ENCODE assay signal across 8 cellular contexts in the genomic region with DNA sequence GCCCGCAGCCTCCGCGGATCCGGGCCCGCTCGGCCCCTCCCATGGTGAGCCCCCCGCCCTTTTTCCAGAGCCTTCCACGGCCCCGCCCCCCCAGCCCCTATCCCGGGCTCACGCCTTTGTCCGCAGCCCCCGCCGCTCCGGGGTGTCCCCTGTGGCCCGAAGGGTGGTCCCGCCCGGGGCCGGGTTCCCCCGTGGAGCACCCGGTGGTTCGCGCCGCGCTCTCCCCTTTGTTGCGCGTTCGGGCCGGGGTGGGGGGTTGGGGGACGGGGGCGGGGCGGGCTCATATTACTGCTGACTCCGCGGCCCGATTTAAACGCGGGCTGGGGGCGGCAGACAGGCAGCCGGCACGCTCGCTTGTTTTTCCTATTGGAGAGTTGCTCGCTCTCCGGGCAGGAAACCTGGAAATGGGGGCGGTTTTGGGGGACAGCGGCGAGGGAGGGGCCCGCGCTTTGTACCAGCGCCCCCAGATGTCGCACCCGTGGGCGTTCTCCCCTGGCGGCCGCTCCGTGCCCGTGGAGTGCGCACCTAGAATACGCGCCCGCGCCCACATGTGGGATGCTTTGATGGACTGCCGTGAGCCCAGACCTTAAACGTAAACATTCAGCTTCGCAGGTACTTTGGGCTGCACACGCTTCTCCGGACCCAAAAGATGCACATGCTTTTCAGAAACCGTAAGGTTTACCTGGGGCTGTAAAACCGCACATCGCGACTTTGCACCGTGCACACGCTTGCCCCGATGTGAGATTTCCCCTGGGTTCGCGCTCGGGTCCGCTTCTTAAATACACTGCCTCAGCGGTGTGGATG. TPM values are rescaled to one million over a fixed set of nuclear protein-coding genes. Genes with fewer than 3 reads are reported as not detected.
A peak's percentile ranks its signal among the peaks of the same experiment; 100 is the strongest.
DNase-seq lines count a peak whose midpoint lies in the region; ATAC-seq and TF ChIP-seq lines count a peak whose summit lies in the region.

No MANE protein-coding gene starts in this region.

- TF ChIP-seq POLR2A in Peyer's patch (IDR thresholded peaks at IDR 0.05) (no peak), right lobe of liver (IDR thresholded peaks at IDR 0.05) (no peak)

- intact Hi-C loops in right lobe of liver (cut with DNase I): no loop called here

- ATAC-seq in GM21737 (IDR thresholded peaks at IDR 0.05; ENCODE audit: unreplicated experiment): peak; percentile 5
- peak; percentile 0 to 5 (median 4) for ATAC-seq in right lobe of liver
- no peak for ATAC-seq in GM21619 (IDR thresholded peaks at IDR 0.05; ENCODE audit: unreplicated experiment)

- TF ChIP-seq CTCF in AG09309 (IDR thresholded peaks at IDR 0.05; ENCODE audit: control insufficient read depth, insufficient read depth, low read depth, low read length, missing control alignments) (no peak), Peyer's patch (IDR thresholded peaks at IDR 0.05) (no peak), cardiac fibroblast (IDR thresholded peaks at IDR 0.05; ENCODE audit: low read depth, low read length) (no peak), right lobe of liver (IDR thresholded peaks at IDR 0.05) (no peak)

- H3K27me3 ChIP-seq in Peyer's patch (no peaks in the 10 kb centered on the region), right lobe of liver (no peaks in the 10 kb centered on the region)

- H3K36me3 ChIP-seq in Peyer's patch (peaks cover 0 to 21% (median 0%) of the 10 kb centered on the region in 3 donors), right lobe of liver (peaks cover 0 to 10% (median 0%) of the 10 kb centered on the region in 4 donors)

- WGBS in right lobe of liver (ENCODE audit: insufficient coverage, low coverage, low lambda C conversion rate, missing lambda C conversion rate): 3% methylated on average over 11 of the region's 78 CpGs

- peak overlapping the region; percentile 87 for H3K4me3 ChIP-seq in AG09309 (ENCODE audit: control insufficient read depth, low read depth, low read length)
- H3K4me3 ChIP-seq in Peyer's patch: peak overlapping the region; percentile 91 to 98 (median 96)
- peak overlapping the region; percentile 85 to 88 for H3K4me3 ChIP-seq in cardiac fibroblast (replicated peaks in 1 of 2; ENCODE audit: low read depth in 2 of 2, low read length in 2 of 2)
- peak overlapping the region; percentile 55 to 98 (median 91) for H3K4me3 ChIP-seq in right lobe of liver

- peaks cover 0 to 17% (median 9%) of the 10 kb centered on the region in 4 donors for H3K4me1 ChIP-seq in Peyer's patch
- peaks cover 0 to 22% (median 6%) of the 10 kb centered on the region in 4 donors for H3K4me1 ChIP-seq in right lobe of liver

- peak overlapping the region; percentile 95 to 100 (median 99) for H3K27ac ChIP-seq in Peyer's patch
- peak overlapping the region; percentile 98 to 100 (median 99) for H3K27ac ChIP-seq in right lobe of liver
- peak overlapping the region; percentile 100 for H3K27ac ChIP-seq in substantia nigra (ENCODE audit: low read depth, low read length, poor library complexity, severe bottlenecking)

- DNase-seq in AG09309 (ENCODE audit: low read depth): no peak
- DNase-seq in Peyer's patch: peak in 2 of 3 donors; percentile 45 to 55
- no peak for DNase-seq in cardiac fibroblast (ENCODE audit: low read depth in 2 of 2)
- DNase-seq in right lobe of liver: peak; percentile 51 to 64 (median 63)
- DNase-seq in substantia nigra (lab: John Stamatoyannopoulos, UW): peak in 18 of 49 donors; percentile 12 to 84 (median 32)
- DNase-seq in SKM-1 treated with dmso at 0.1 percent for 144 hours (lab: John Stamatoyannopoulos, UW; ENCODE audit: unreplicated experiment): no peak

- no peaks in the 10 kb centered on the region for H3K9me3 ChIP-seq in Peyer's patch
- H3K9me3 ChIP-seq in right lobe of liver: no peaks in the 10 kb centered on the region

RNA-seq across cellular contexts. Expression of a gene that starts 0.7 kb away (rescaled TPM):
- 100 to 1,000 TPM in 2 of 4 donors, 10 to 100 TPM in 2; 80.0 to 153 (median 95.9) TPM for total RNA-seq in Peyer's patch
- total RNA-seq in right lobe of liver: 10 to 100 TPM; 44.4 to 93.0 (median 69.6) TPM

RNA-seq across cellular contexts. Expression of a gene that starts 15.7 kb away (rescaled TPM):
- total RNA-seq in Peyer's patch: 100 to 1,000 TPM in 3 of 4 donors, 10 to 100 TPM in 1; 58.7 to 235 (median 118) TPM
- 10 to 100 TPM; 21.0 to 37.5 (median 27.9) TPM for total RNA-seq in right lobe of liver

RNA-seq across cellular contexts. Expression of a gene that starts 25.5 kb away (rescaled TPM):
- total RNA-seq in Peyer's patch (10 to 100 TPM; 17.2 to 30.5 (median 23.3) TPM), right lobe of liver (10 to 100 TPM; 18.2 to 27.0 (median 22.4) TPM)

RNA-seq across cellular contexts. Expression of a gene that starts 25.8 kb away (rescaled TPM):
- 10 to 100 TPM; 22.8 to 83.3 (median 62.1) TPM for total RNA-seq in Peyer's patch
- total RNA-seq in right lobe of liver: 10 to 100 TPM; 12.6 to 38.1 (median 27.8) TPM

RNA-seq across cellular contexts. Expression of a gene that starts 33.6 kb away (rescaled TPM):
- total RNA-seq in Peyer's patch (10 to 100 TPM; 29.7 to 57.7 (median 41.8) TPM), right lobe of liver (10 to 100 TPM in 5 of 6 experiments, 1 to 10 TPM in 1; 9.9 to 16.3 (median 11.8) TPM)

Comparison
In these comparisons a context has a peak if more than half of its experiments do, and no peak if none do; other contexts are left out.
1. DNase-seq: peak in Peyer's patch (2 of 3) and right lobe of liver (3 of 3); none in AG09309 (single experiment), cardiac fibroblast (0 of 2) and SKM-1 treated with dmso at 0.1 percent for 144 hours (single experiment).
2. Peak in every context shown above with its lines, with median percentiles within 50 percentile points of each other: H3K4me3 ChIP-seq and H3K27ac ChIP-seq.